In the genomic region with DNA sequence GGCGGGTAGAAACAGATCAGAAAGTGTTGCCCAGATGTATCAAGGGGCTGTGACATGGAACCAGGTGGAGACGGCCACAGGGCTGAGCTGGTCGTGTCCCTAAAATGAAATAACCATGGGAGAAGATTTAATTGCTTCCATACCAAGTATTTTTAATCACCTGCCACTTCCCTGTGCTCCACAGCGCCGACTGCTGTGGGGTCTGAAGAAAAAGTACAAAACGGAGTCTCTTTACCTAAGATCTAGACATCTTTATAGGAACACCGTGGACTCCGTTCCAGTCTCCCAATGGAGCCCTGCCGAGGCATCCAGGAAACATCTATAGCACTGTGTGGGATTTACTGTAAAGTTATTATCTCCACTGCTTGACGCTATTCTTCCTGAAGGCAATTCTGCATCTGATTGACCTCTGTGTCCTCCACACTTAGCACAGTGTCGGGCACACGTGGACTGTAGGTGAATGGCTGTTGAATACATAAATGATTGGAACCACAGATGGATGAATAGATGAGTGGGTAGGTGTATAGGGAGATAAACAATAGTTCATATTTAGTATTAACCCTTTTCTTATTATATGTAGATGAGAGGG, we compare ENCODE assay signal across 8 cellular contexts.
DNase-seq lines count a peak whose midpoint lies in the region; ATAC-seq and TF ChIP-seq lines count a peak whose summit lies in the region.

No MANE protein-coding gene starts in this region.

- TF ChIP-seq CTCF in RWPE1 (conservative IDR thresholded peaks at IDR 0.05; ENCODE audit: low read depth): peak; percentile 24; the same call in 1 of the 2 replicates
- peak; percentile 35 for TF ChIP-seq CTCF in epithelial cell of esophagus (IDR thresholded peaks at IDR 0.05; ENCODE audit: insufficient read depth, low read depth, low read length, missing control alignments)

- no peak overlapping the region for H3K4me3 ChIP-seq in epithelial cell of esophagus (ENCODE audit: low read length)

- CTCF ChIA-PET in RWPE1 (lab: Yijun Ruan, JAX): interaction anchor here (0.7 to 0.8 kb wide), 2 partner anchors 9 to 24 kb away, joined by 3 read pairs; no protein-coding TSS in a partner anchor

- POLR2A ChIA-PET in RWPE1 (lab: Yijun Ruan, JAX; ENCODE audit: low non-redundant PET): no interaction called here

- H3K27ac ChIP-seq in RWPE1: no peak overlapping the region

- in situ Hi-C loops in ACHN (cut with HindIII; ENCODE audit: low pct_ligation_motif_present, low pct_unique_long_range_greater_than_20kb, low sequenced_read_pairs): no loop called here

- ATAC-seq in GM18502 (IDR thresholded peaks at IDR 0.05; ENCODE audit: poor library complexity, unreplicated experiment): peak; percentile 70

- peak; percentile 19 for DNase-seq in ACHN
- DNase-seq in RWPE1 (ENCODE audit: low spot score): peak; percentile 14
- DNase-seq in epithelial cell of esophagus (ENCODE audit: low read depth): peak; percentile 12
- peak; percentile 10 to 16 for DNase-seq in stimulated activated CD4-positive, alpha-beta T cell treated with anti-CD3 and anti-CD28 coated beads, Interleukin-4, amount 100 ng/mL, for 48 hours (ENCODE audit: low read depth in 2 of 2)
- no peak for DNase-seq in hippocampal formation (lab: John Stamatoyannopoulos, UW)
- DNase-seq in nucleus accumbens (lab: John Stamatoyannopoulos, UW): no peak
- DNase-seq in putamen (ENCODE audit: low spot score): no peak

Comparison
In these comparisons a context has a peak if more than half of its experiments do, and no peak if none do; other contexts are left out.
1. DNase-seq: peak in ACHN (single experiment), RWPE1 (single experiment), epithelial cell of esophagus (single experiment) and stimulated activated CD4-positive, alpha-beta T cell treated with anti-CD3 and anti-CD28 coated beads, Interleukin-4, amount 100 ng/mL, for 48 hours (2 of 2); none in hippocampal formation (0 of 2), nucleus accumbens (0 of 56) and putamen (single experiment).